In genomic region chr4:176345336-176345735, GRCh38 we compare ENCODE assay signal across 1 cellular context.
TF ChIP-seq lines count a peak whose summit lies in the region.

No MANE protein-coding gene starts in this region.

TF ChIP-seq in endothelial cell of umbilical vein, 7 proteins besides CTCF, POLR2A, EP300 and RAD21:
- TF ChIP-seq JUN (IDR thresholded peaks at IDR 0.05; ENCODE audit: borderline replicate concordance, insufficient read depth, insufficient read length, low read depth): peak; percentile 9
- TF ChIP-seq GATA2 (IDR thresholded peaks at IDR 0.05; ENCODE audit: insufficient read depth, insufficient read length, low read depth, low read length): peak; percentile 55
